Comparison of ENCODE assay signal across 16 cellular contexts in genomic region chr5:133192716-133193115, GRCh38.
"Had no signal": no experiment of that assay in that cellular context is flagged by ENCODE, and none has a peak within 500 bp of the region (broad histone marks: within the 10 kb centered on the region; RNA-seq: fewer than 3 reads in every experiment).

No MANE protein-coding gene starts in this region.

- H3K9me3 Mint-ChIP-seq: T-cell had no signal

- H3K9me2 ChIP-seq: SK-N-SH had no signal

- H3K4me3 Mint-ChIP-seq: T-cell had no signal

- H3K36me3 Mint-ChIP-seq: T-cell had no signal

- ATAC-seq: T-cell had no signal

- H3K27ac Mint-ChIP-seq: T-cell had no signal

- H3K9ac ChIP-seq: SK-N-SH had no signal

- H3K4me3 ChIP-seq: MG63 had no signal

- H3K4me2 ChIP-seq: SK-N-SH had no signal

- DNase-seq: Karpas-422, KG1, MG63, NCI-H1092 treated with DMSO at 0.1 percent for 48 hours, NCI-H1436, NCI-H1694, NCI-H187 treated with DMSO at 0.1 percent for 48 hours, NCI-H2029 treated with DMSO at 0.1 percent for 48 hours, NCI-H2227 treated with DMSO at 0.1 percent for 48 hours, NCI-H526 treated with DMSO at 0.1 percent for 48 hours, NCI-H748 treated with DMSO at 0.1 percent for 48 hours, RPMI8226, SHP77, SK-N-SH, SW 1271, T-cell had no signal

- H3K36me3 ChIP-seq: MG63 had no signal

- H3K27me3 ChIP-seq: MG63 had no signal
